In genomic region chr12:132718644-132719043, GRCh38 we compare ENCODE assay signal across 19 cellular contexts.
"Had no signal": no experiment of that assay in that cellular context is flagged by ENCODE, and none has a peak within 500 bp of the region (broad histone marks: within the 10 kb centered on the region; RNA-seq: fewer than 3 reads in every experiment).

No MANE protein-coding gene starts in this region.

- H3K27me3 ChIP-seq: esophagus squamous epithelium, heart right ventricle, neural progenitor cell, pancreas, sigmoid colon had no signal

- H3K36me3 ChIP-seq: neural progenitor cell had no signal

- H3K4me3 Mint-ChIP-seq: activated CD4-positive, alpha-beta T cell treated with anti-CD3 and anti-CD28 coated beads, Interleukin-2, amount 10 ng/mL, durations not matched to agents 7 days and 5 days; activated CD8-positive, alpha-beta T cell treated with anti-CD3 and anti-CD28 coated beads, Interleukin-2, amount 10 ng/mL, durations not matched to agents 7 days and 5 days; activated naive CD8-positive, alpha-beta T cell treated with anti-CD3 and anti-CD28 coated beads, Interleukin-2, amount 10 ng/mL, durations not matched to agents 7 days and 5 days; naive B cell; neural progenitor cell; stimulated activated memory B cell treated with anti-CD40 and anti-IgM and Interleukin-4, amounts not matched to agents 10 μg/mL and 1 μg/mL and 100 μg/mL, for 72 hours had no signal

- H3K27me3 Mint-ChIP-seq: activated CD4-positive, alpha-beta T cell treated with anti-CD3 and anti-CD28 coated beads, Interleukin-2, amount 10 ng/mL, durations not matched to agents 7 days and 5 days; activated naive CD8-positive, alpha-beta T cell treated with anti-CD3 and anti-CD28 coated beads, Interleukin-2, amount 10 ng/mL, durations not matched to agents 7 days and 5 days; naive B cell; stimulated activated memory B cell treated with anti-CD40 and anti-IgM and Interleukin-4, amounts not matched to agents 10 μg/mL and 1 μg/mL and 100 μg/mL, for 72 hours had no signal

- H3K36me3 Mint-ChIP-seq: naive B cell had no signal

- H3K4me3 ChIP-seq: esophagus squamous epithelium, heart right ventricle, mucosa of descending colon, neural progenitor cell, pancreas, sigmoid colon, thoracic aorta had no signal

- H3K4me1 Mint-ChIP-seq: neural progenitor cell had no signal

- H3K27ac ChIP-seq: esophagus squamous epithelium, heart right ventricle, neural progenitor cell, pancreas, sigmoid colon, thoracic aorta had no signal

- H3K4me1 ChIP-seq: neural progenitor cell, pancreas, sigmoid colon had no signal

- H3K9ac ChIP-seq: neural progenitor cell had no signal

- H3K9me3 ChIP-seq: esophagus squamous epithelium, heart right ventricle, mucosa of descending colon, pancreas, sigmoid colon, thoracic aorta had no signal

- H3K27ac Mint-ChIP-seq: activated CD4-positive, alpha-beta T cell treated with anti-CD3 and anti-CD28 coated beads, Interleukin-2, amount 10 ng/mL, durations not matched to agents 7 days and 5 days; activated CD8-positive, alpha-beta T cell treated with anti-CD3 and anti-CD28 coated beads, Interleukin-2, amount 10 ng/mL, durations not matched to agents 7 days and 5 days; activated naive CD8-positive, alpha-beta T cell treated with anti-CD3 and anti-CD28 coated beads, Interleukin-2, amount 10 ng/mL, durations not matched to agents 7 days and 5 days; naive B cell; neural progenitor cell; stimulated activated memory B cell treated with anti-CD40 and anti-IgM and Interleukin-4, amounts not matched to agents 10 μg/mL and 1 μg/mL and 100 μg/mL, for 72 hours had no signal

- ATAC-seq: activated CD4-positive, CD25-positive, alpha-beta regulatory T cell treated with anti-CD3 and anti-CD28 coated beads, Interleukin-2, amount 50 U/mL, for 24 hours; activated CD8-positive, alpha-beta T cell treated with anti-CD3 and anti-CD28 coated beads, Interleukin-2, amount 10 ng/mL, durations not matched to agents 7 days and 5 days; mucosa of descending colon had no signal

- DNase-seq: activated CD4-positive, alpha-beta T cell treated with anti-CD3 and anti-CD28 coated beads, Interleukin-2, amount 10 ng/mL, durations not matched to agents 7 days and 5 days; activated CD8-positive, alpha-beta T cell treated with anti-CD3 and anti-CD28 coated beads, Interleukin-2, amount 10 ng/mL, durations not matched to agents 7 days and 5 days; activated naive CD8-positive, alpha-beta T cell treated with anti-CD3 and anti-CD28 coated beads, Interleukin-2, amount 10 ng/mL, durations not matched to agents 7 days and 5 days; aorta; cerebellar nuclear complex; effector CD8-positive, alpha-beta T cell; esophagus squamous epithelium; heart right ventricle; mesenchymal stem cell; mucosa of descending colon; naive B cell; sigmoid colon; stimulated activated CD4-positive, alpha-beta T cell treated with anti-CD3 and anti-CD28 coated beads, Interleukin-4, amount 100 ng/mL, for 24 hours; T1000 had no signal

- H3K9me3 Mint-ChIP-seq: activated CD4-positive, alpha-beta T cell treated with anti-CD3 and anti-CD28 coated beads, Interleukin-2, amount 10 ng/mL, durations not matched to agents 7 days and 5 days; activated naive CD8-positive, alpha-beta T cell treated with anti-CD3 and anti-CD28 coated beads, Interleukin-2, amount 10 ng/mL, durations not matched to agents 7 days and 5 days; naive B cell; neural progenitor cell; stimulated activated memory B cell treated with anti-CD40 and anti-IgM and Interleukin-4, amounts not matched to agents 10 μg/mL and 1 μg/mL and 100 μg/mL, for 72 hours had no signal
